ENCODE assay signal across 21 cellular contexts in the genomic region with DNA sequence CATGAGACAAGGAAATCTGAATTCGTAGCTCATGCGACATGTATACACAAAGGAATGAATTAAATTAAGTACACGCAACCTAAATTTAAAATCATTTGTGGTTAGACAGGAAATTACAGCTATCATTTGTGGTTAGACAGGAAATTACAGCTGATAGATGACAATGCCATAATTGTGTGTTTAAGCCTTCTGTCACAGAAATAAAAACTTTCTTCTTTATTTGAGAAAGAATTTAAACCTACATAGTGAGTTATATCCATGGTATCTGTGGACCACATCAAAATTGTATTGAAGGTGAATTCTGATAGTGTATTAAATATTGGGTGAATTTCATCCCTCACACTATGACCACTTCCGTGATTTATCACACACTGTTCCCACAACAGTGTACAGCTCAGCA.
DNase-seq lines count a peak whose midpoint lies in the region; ATAC-seq and TF ChIP-seq lines count a peak whose summit lies in the region.
"Had no signal": no experiment of that assay in that cellular context is flagged by ENCODE, and none has a peak within 500 bp of the region (broad histone marks: within the 10 kb centered on the region; RNA-seq: fewer than 3 reads in every experiment).

No MANE protein-coding gene starts in this region.

- H3K27me3 ChIP-seq in BLaER1 treated with 17β-estradiol and CSF1 and Interleukin-3, amounts not matched to agents 10 nM and 100 nM = peaks cover 0 to 80% (median 0%) of the 10 kb centered on the region in 11 experiments; a peak in 7 of 22 replicates
- no peaks in the 10 kb centered on the region for H3K27me3 ChIP-seq in WERI-Rb-1 (ENCODE audit: insufficient read depth, low read depth, severe bottlenecking)

- ATAC-seq in HG03457 (IDR thresholded peaks at IDR 0.05; ENCODE audit: unreplicated experiment) (no peak), left cardiac atrium (no peak)
- ATAC-seq: naive thymus-derived CD8-positive, alpha-beta T cell; Right ventricle myocardium inferior; sciatic nerve; stimulated activated effector memory CD8-positive, alpha-beta T cell treated with anti-CD3 and anti-CD28 coated beads, Interleukin-12 subunit alpha, Interleukin-12 subunit beta, amount 100 ng/mL, for 72 hours had no signal

- 0 out of 22 replicates have a peak overlapping the region, but pooled peaks of 1 of the 11 experiments have one; percentile 3 for H3K9ac ChIP-seq in BLaER1 treated with 17β-estradiol and CSF1 and Interleukin-3, amounts not matched to agents 10 nM and 100 nM
- H3K9ac ChIP-seq: parathyroid adenoma had no signal

- TF ChIP-seq CTCF in fibroblast of mammary gland (conservative IDR thresholded peaks at IDR 0.05; ENCODE audit: control insufficient read depth, insufficient read depth, low read depth, low read length) = no peak
- no peak for TF ChIP-seq CTCF in WERI-Rb-1 (IDR thresholded peaks at IDR 0.05; ENCODE audit: low read depth, low read length)

- peak overlapping the region in 3 of 11 experiments; percentile 13 to 70 (median 31); a peak in 4 of 22 replicates for H3K27ac ChIP-seq in BLaER1 treated with 17β-estradiol and CSF1 and Interleukin-3, amounts not matched to agents 10 nM and 100 nM
- no peak overlapping the region for H3K27ac ChIP-seq in WERI-Rb-1
- no peak overlapping the region for H3K27ac ChIP-seq in caudate nucleus (ENCODE audit: low read depth, low read length)
- H3K27ac ChIP-seq: parathyroid adenoma, thoracic aorta had no signal

- peaks cover 0 to 37% (median 14%) of the 10 kb centered on the region in 11 experiments; a peak in 17 of 22 replicates for H3K9me3 ChIP-seq in BLaER1 treated with 17β-estradiol and CSF1 and Interleukin-3, amounts not matched to agents 10 nM and 100 nM (replicated peaks in 1 of 11)
- H3K9me3 ChIP-seq in WERI-Rb-1 (ENCODE audit: severe bottlenecking) = no peaks in the 10 kb centered on the region

- peak overlapping the region; percentile 8 to 73 (median 52); a peak in 20 of 22 replicates for H3K4me2 ChIP-seq in BLaER1 treated with 17β-estradiol and CSF1 and Interleukin-3, amounts not matched to agents 10 nM and 100 nM

- no peaks in the 10 kb centered on the region for H4K20me1 ChIP-seq in BLaER1 treated with 17β-estradiol and CSF1 and Interleukin-3, amounts not matched to agents 10 nM and 100 nM

- in situ Hi-C loops in SK-MEL-5 (cut with HindIII; ENCODE audit: low pct_unique_long_range_greater_than_20kb, low sequenced_read_pairs) = no loop called here

- H3K4me1 ChIP-seq in BLaER1 treated with 17β-estradiol and CSF1 and Interleukin-3, amounts not matched to agents 10 nM and 100 nM = peaks cover 10 to 18% (median 16%) of the 10 kb centered on the region in 10 experiments; a peak in 19 of 20 replicates
- H3K4me1 ChIP-seq: parathyroid adenoma had no signal

- DNase-seq in HT1080 (ENCODE audit: low read depth) (peak; percentile 81), SK-MEL-5 (ENCODE audit: low read depth, low spot score) (peak; percentile 79), fibroblast of mammary gland (ENCODE audit: low read depth) (peak; percentile 5), WERI-Rb-1 (no peak), caudate nucleus (lab: John Stamatoyannopoulos, UW) (no peak), left cardiac atrium (no peak)
- DNase-seq: activated B cell treated with CpG ODN at 0.5 μM for 24 hours; activated CD4-positive, alpha-beta memory T cell treated with anti-CD3 and anti-CD28 coated beads for 36 hours; activated T-cell treated with anti-CD3 and anti-CD28 coated beads, Interleukin-2, amount 50 U/mL, for 24 hours; COR-L47; naive thymus-derived CD8-positive, alpha-beta T cell; NCI-H187; NCI-H345; NK-92 treated with Interleukin-12 subunit alpha and Interleukin-12 subunit beta, amount 100 ng/mL, for 24 hours had no signal

- H3K36me3 ChIP-seq in BLaER1 treated with 17β-estradiol and CSF1 and Interleukin-3, amounts not matched to agents 10 nM and 100 nM = no peaks in the 10 kb centered on the region
- no peaks in the 10 kb centered on the region for H3K36me3 ChIP-seq in WERI-Rb-1
- H3K36me3 ChIP-seq: thoracic aorta had no signal

- no peak overlapping the region for H3K4me3 ChIP-seq in BLaER1 treated with 17β-estradiol and CSF1 and Interleukin-3, amounts not matched to agents 10 nM and 100 nM
- no peak overlapping the region for H3K4me3 ChIP-seq in fibroblast of mammary gland (ENCODE audit: control insufficient read depth, low read depth, low read length)
- H3K4me3 ChIP-seq in WERI-Rb-1 (ENCODE audit: low read depth, low read length) = no peak overlapping the region
- H3K4me3 ChIP-seq: thoracic aorta had no signal

- intact Hi-C loops in left cardiac atrium (cut with DNase I) = no loop called here

Comparison
In these comparisons a context has a peak if more than half of its experiments do, and no peak if none do; other contexts are left out.
1. DNase-seq: peak in HT1080 (single experiment), SK-MEL-5 (single experiment) and fibroblast of mammary gland (single experiment); none in WERI-Rb-1 (single experiment), caudate nucleus (0 of 61) and left cardiac atrium (single experiment).